ENCODE assay signal across 1 cellular context in the genomic region with DNA sequence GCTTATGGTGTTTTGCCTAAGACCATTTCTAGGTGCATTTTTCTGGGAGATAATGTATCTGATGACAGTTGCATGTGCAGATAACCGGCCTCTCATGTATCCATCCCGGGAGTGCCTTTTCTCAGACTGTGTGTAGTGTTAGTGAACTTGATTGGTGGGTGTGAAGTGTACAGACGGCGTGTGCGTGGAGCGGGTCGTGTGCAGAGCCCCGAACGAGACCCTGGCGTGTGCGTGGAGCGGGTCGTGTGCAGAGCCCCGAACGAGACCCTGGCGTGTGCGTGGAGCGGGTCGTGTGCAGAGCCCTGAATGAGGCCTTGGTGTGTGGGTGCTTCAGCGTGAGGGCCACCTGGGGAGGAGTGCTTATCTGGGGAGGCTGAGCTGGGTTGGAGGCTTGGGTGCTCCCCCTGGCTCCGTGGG.
TF ChIP-seq lines count a peak whose summit lies in the region.

No MANE protein-coding gene starts in this region.

TF ChIP-seq in K562, 482 proteins besides CTCF, POLR2A, EP300 and RAD21 (continued from another document and continues in another):
- TF ChIP-seq ATF3 (IDR thresholded peaks at IDR 0.05) = no peak
- TF ChIP-seq ATF3 (CRISPR knock-in tag; conservative IDR thresholded peaks at IDR 0.05) = no peak
- TF ChIP-seq MECOM (CRISPR knock-in tag; IDR thresholded peaks at IDR 0.05) = no peak
- no peak for TF ChIP-seq MED1 (CRISPR knock-in tag; IDR thresholded peaks at IDR 0.05; ENCODE audit: borderline replicate concordance)
- TF ChIP-seq ELF4 (CRISPR knock-in tag; IDR thresholded peaks at IDR 0.05) = no peak
- no peak for TF ChIP-seq HMG20A (CRISPR knock-in tag; conservative IDR thresholded peaks at IDR 0.05)
- no peak for TF ChIP-seq CC2D1A (IDR thresholded peaks at IDR 0.05)
- no peak for TF ChIP-seq RREB1 (CRISPR knock-in tag; IDR thresholded peaks at IDR 0.05)
- TF ChIP-seq SNAPC5 (CRISPR knock-in tag; IDR thresholded peaks at IDR 0.05) = no peak
- TF ChIP-seq KLF6 (CRISPR knock-in tag; IDR thresholded peaks at IDR 0.05; ENCODE audit: borderline replicate concordance) = no peak
- TF ChIP-seq POLR3A (IDR thresholded peaks at IDR 0.05; ENCODE audit: borderline replicate concordance, extremely low read depth, insufficient read depth, insufficient read length) = no peak
- no peak for TF ChIP-seq NFYB (IDR thresholded peaks at IDR 0.05; ENCODE audit: extremely low read depth, insufficient read length)
- peak; percentile 58 for TF ChIP-seq KLF16 (IDR thresholded peaks at IDR 0.05)
- no peak for TF ChIP-seq NELFE (IDR thresholded peaks at IDR 0.05; ENCODE audit: insufficient read depth, insufficient read length)
- TF ChIP-seq MYNN (IDR thresholded peaks at IDR 0.05) = no peak
- TF ChIP-seq MYNN (CRISPR knock-in tag; IDR thresholded peaks at IDR 0.05) = no peak
- no peak for TF ChIP-seq SREBF2 (CRISPR knock-in tag; IDR thresholded peaks at IDR 0.05)
- TF ChIP-seq, protein P1, sequence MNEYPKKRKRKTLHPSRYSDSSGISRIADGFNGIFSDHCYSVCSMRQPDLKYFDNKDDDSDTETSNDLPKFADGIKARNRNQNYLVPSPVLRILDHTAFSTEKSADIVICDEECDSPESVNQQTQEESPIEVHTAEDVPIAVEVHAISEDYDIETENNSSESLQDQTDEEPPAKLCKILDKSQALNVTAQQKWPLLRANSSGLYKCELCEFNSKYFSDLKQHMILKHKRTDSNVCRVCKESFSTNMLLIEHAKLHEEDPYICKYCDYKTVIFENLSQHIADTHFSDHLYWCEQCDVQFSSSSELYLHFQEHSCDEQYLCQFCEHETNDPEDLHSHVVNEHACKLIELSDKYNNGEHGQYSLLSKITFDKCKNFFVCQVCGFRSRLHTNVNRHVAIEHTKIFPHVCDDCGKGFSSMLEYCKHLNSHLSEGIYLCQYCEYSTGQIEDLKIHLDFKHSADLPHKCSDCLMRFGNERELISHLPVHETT (CRISPR knock-in tag; conservative IDR thresholded peaks at IDR 0.05 in 1 of 2, IDR thresholded peaks at IDR 0.05 in 1 of 2) = peak in 1 of 2 experiments; percentile 45; a peak in 1 of 4 replicates
- no peak for TF ChIP-seq ZFPM2 (CRISPR knock-in tag; IDR thresholded peaks at IDR 0.05)
- no peak for TF ChIP-seq HMG20B (CRISPR knock-in tag; IDR thresholded peaks at IDR 0.05)
- no peak for TF ChIP-seq RNF2 (IDR thresholded peaks at IDR 0.05)
- no peak for TF ChIP-seq NUFIP1 (IDR thresholded peaks at IDR 0.05; ENCODE audit: partially characterized antibody)
- TF ChIP-seq POLR2AphosphoS5 (IDR thresholded peaks at IDR 0.05; ENCODE audit: control insufficient read depth, insufficient read depth, low read depth, low read length) = peak; percentile 48; the same call in 1 of the 2 replicates
- no peak for TF ChIP-seq FIP1L1 (IDR thresholded peaks at IDR 0.05; ENCODE audit: low read depth, low read length, poor library complexity, severe bottlenecking)
- no peak for TF ChIP-seq ARID3B (CRISPR knock-in tag; IDR thresholded peaks at IDR 0.05; ENCODE audit: borderline replicate concordance)
- TF ChIP-seq MNT (conservative IDR thresholded peaks at IDR 0.05) = 0 out of 4 replicates have a peak, but pooled peaks of 1 of the 2 experiments have one; percentile 45
- no peak for TF ChIP-seq NR1H2 (CRISPR knock-in tag; IDR thresholded peaks at IDR 0.05)
- no peak for TF ChIP-seq RBM34 (IDR thresholded peaks at IDR 0.05; ENCODE audit: borderline replicate concordance, insufficient read depth, low read length)
- no peak for TF ChIP-seq ZNF830 (CRISPR knock-in tag; IDR thresholded peaks at IDR 0.05)
- no peak for TF ChIP-seq ZNF518B (CRISPR knock-in tag; IDR thresholded peaks at IDR 0.05)
- no peak for TF ChIP-seq CHD1 (IDR thresholded peaks at IDR 0.05; ENCODE audit: low read length)
- TF ChIP-seq, protein P2, sequence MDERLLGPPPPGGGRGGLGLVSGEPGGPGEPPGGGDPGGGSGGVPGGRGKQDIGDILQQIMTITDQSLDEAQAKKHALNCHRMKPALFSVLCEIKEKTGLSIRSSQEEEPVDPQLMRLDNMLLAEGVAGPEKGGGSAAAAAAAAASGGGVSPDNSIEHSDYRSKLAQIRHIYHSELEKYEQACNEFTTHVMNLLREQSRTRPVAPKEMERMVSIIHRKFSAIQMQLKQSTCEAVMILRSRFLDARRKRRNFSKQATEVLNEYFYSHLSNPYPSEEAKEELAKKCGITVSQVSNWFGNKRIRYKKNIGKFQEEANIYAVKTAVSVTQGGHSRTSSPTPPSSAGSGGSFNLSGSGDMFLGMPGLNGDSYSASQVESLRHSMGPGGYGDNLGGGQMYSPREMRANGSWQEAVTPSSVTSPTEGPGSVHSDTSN (CRISPR knock-in tag; IDR thresholded peaks at IDR 0.05; ENCODE audit: low read depth) = no peak
- TF ChIP-seq, protein P2 (tag; conservative IDR thresholded peaks at IDR 0.05; ENCODE audit: low read depth) = peak; percentile 21; the same call in 1 of the 2 replicates
- TF ChIP-seq, protein P3, sequence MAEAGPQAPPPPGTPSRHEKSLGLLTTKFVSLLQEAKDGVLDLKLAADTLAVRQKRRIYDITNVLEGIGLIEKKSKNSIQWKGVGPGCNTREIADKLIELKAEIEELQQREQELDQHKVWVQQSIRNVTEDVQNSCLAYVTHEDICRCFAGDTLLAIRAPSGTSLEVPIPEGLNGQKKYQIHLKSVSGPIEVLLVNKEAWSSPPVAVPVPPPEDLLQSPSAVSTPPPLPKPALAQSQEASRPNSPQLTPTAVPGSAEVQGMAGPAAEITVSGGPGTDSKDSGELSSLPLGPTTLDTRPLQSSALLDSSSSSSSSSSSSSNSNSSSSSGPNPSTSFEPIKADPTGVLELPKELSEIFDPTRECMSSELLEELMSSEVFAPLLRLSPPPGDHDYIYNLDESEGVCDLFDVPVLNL (CRISPR knock-in tag; IDR thresholded peaks at IDR 0.05; ENCODE audit: low read depth) = no peak
- no peak for TF ChIP-seq KLF10 (CRISPR knock-in tag; IDR thresholded peaks at IDR 0.05)
- no peak for TF ChIP-seq ARHGAP35 (IDR thresholded peaks at IDR 0.05; ENCODE audit: partially characterized antibody)
- no peak for TF ChIP-seq IFI16 (CRISPR knock-in tag; IDR thresholded peaks at IDR 0.05)
- TF ChIP-seq HMGXB4 (CRISPR knock-in tag; IDR thresholded peaks at IDR 0.05) = no peak
- no peak for TF ChIP-seq KLF13 (tag; IDR thresholded peaks at IDR 0.05; ENCODE audit: borderline replicate concordance, low read depth)
